In genomic region chr9:2290382-2290781, GRCh38 we compare ENCODE assay signal across 12 cellular contexts.
"Had no signal": no experiment of that assay in that cellular context is flagged by ENCODE, and none has a peak within 500 bp of the region (broad histone marks: within the 10 kb centered on the region; RNA-seq: fewer than 3 reads in every experiment).

No MANE protein-coding gene starts in this region.

- DNase-seq: activated CD4-positive, alpha-beta memory T cell treated with anti-CD3 and anti-CD28 coated beads for 36 hours; activated gamma-delta T cell; activated naive CD8-positive, alpha-beta T cell treated with anti-CD3 and anti-CD28 coated beads for 36 hours; activated T-cell treated with anti-CD3 and anti-CD28 coated beads, Interleukin-2, amount 50 U/mL, for 48 hours; aorta; dorsolateral prefrontal cortex; immature natural killer cell; lower lobe of right lung; naive B cell; stomach had no signal

- H3K27ac Mint-ChIP-seq: activated CD4-positive, alpha-beta memory T cell treated with anti-CD3 and anti-CD28 coated beads for 36 hours; activated naive CD8-positive, alpha-beta T cell treated with anti-CD3 and anti-CD28 coated beads for 36 hours; immature natural killer cell; naive B cell had no signal

- ATAC-seq: activated CD4-positive, CD25-positive, alpha-beta regulatory T cell treated with anti-CD3 and anti-CD28 coated beads, Interleukin-2, amount 50 U/mL, for 24 hours; esophagus mucosa; lower lobe of right lung had no signal

- H3K4me3 Mint-ChIP-seq: activated CD4-positive, alpha-beta memory T cell treated with anti-CD3 and anti-CD28 coated beads for 36 hours; activated naive CD8-positive, alpha-beta T cell treated with anti-CD3 and anti-CD28 coated beads for 36 hours; immature natural killer cell; naive B cell had no signal

- H3K4me1 Mint-ChIP-seq: activated naive CD8-positive, alpha-beta T cell treated with anti-CD3 and anti-CD28 coated beads for 36 hours; immature natural killer cell; naive B cell had no signal

- H3K9me3 Mint-ChIP-seq: activated CD4-positive, alpha-beta memory T cell treated with anti-CD3 and anti-CD28 coated beads for 36 hours; activated naive CD8-positive, alpha-beta T cell treated with anti-CD3 and anti-CD28 coated beads for 36 hours; immature natural killer cell; naive B cell had no signal

- H3K36me3 Mint-ChIP-seq: activated CD4-positive, alpha-beta memory T cell treated with anti-CD3 and anti-CD28 coated beads for 36 hours; activated naive CD8-positive, alpha-beta T cell treated with anti-CD3 and anti-CD28 coated beads for 36 hours; immature natural killer cell; naive B cell had no signal
